Comparison of ENCODE assay signal across 1 cellular context in the genomic region with DNA sequence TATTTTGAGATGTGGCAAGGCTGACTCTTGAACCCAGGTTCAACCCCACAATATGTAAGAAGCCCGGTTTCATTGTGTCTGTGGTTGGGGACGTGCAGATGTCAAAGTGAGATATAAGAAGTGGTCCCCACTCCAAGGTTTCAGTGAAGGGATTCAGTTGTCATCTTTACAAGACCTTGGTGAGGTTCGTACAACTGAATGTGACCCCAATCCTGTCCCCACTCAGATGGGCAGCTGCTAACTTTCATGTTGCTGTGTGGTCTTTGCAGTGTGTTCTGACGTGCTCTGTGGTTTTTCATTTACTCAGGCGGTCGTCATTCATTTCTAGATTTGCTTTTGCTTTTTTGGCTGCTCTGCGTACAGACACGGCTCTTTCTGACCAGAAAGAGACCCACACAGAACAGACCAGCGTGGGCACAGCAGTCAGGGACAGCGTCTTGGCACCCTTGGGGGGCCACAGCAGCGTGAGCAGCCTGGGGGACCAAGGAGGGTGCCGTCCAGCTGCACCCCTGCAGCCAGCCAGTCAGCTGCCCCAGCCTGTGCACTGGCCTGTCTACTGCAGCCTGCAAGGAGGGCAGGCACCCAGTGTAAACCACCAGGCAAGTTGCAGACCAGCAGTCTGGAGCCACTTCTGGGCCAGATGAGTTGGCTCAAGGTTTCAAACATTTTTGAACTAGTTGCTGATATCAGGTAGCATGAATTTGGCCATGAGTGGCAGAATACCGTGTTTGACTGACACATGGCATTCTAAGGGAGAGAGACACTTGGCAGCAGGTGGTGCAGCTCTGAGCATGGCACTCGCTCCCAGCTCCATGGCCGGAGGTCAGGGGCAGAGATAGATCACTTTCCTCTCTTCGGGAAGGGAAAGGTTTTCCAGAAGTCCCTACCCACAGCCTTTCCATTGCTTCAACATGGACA.
TF ChIP-seq lines count a peak whose summit lies in the region.

No MANE protein-coding gene starts in this region.

TF ChIP-seq in WTC11, 78 proteins besides CTCF, POLR2A, EP300 and RAD21 (continued from another document):
- TF ChIP-seq, protein P1, sequence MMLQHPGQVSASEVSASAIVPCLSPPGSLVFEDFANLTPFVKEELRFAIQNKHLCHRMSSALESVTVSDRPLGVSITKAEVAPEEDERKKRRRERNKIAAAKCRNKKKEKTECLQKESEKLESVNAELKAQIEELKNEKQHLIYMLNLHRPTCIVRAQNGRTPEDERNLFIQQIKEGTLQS (CRISPR knock-in tag; conservative IDR thresholded peaks at IDR 0.05) = no peak
